8 cellular contexts compared by ENCODE assay signal in genomic region chr12:65740873-65741600, GRCh38.
DNase-seq lines count a peak whose midpoint lies in the region; ATAC-seq and TF ChIP-seq lines count a peak whose summit lies in the region.

No MANE protein-coding gene starts in this region.

- ATAC-seq in GM19452 (IDR thresholded peaks at IDR 0.05; ENCODE audit: unreplicated experiment) (peak; percentile 72), lung (ENCODE audit: insufficient read depth, low FRiP score) (no peak), GM21447 (IDR thresholded peaks at IDR 0.05; ENCODE audit: unreplicated experiment) (no peak)

- CTCF ChIA-PET in A673 (lab: Charles Lee) = no interaction called here

- POLR2A ChIA-PET in A673 (lab: Charles Lee; ENCODE audit: low non-redundant PET) = no interaction called here

- H3K36me3 ChIP-seq in A673 (ENCODE audit: insufficient read depth, low read length, poor library complexity, severe bottlenecking) (no peaks in the 10 kb centered on the region), ectodermal cell (ENCODE audit: control insufficient read depth, insufficient read depth, low read length) (no peaks in the 10 kb centered on the region), lung (ENCODE audit: control insufficient read depth in 2 of 2, insufficient read depth in 2 of 2, low read length in 2 of 2) (no peaks in the 10 kb centered on the region)

- WGBS in ectodermal cell, 2 experiments = 4 to 5% methylated on average over 35 to 39 of the region's 42 CpGs
- WGBS in lung, 2 donors = 5 to 10% methylated on average over 35 to 42 of the region's 42 CpGs

- TF ChIP-seq CTCF in A673 (conservative IDR thresholded peaks at IDR 0.05; ENCODE audit: low read depth, low read length) (no peak), lung (IDR thresholded peaks at IDR 0.05; ENCODE audit: control extremely low read depth, extremely low read depth) (no peak)

- H3K27ac ChIP-seq in A673 (ENCODE audit: low read depth, low read length, poor library complexity, severe bottlenecking) (peak overlapping the region; percentile 67), ectodermal cell (ENCODE audit: insufficient read depth, low read depth, low read length, poor library complexity, severe bottlenecking) (peak overlapping the region; percentile 80), lung (ENCODE audit: low read depth in 1 of 2, low read length in 1 of 2) (no peak overlapping the region)

- TSS peak; percentile 48 for BruUV-seq in A673 (replicated peaks; lab: Mats Ljungman, UMichigan)

- H3K27me3 ChIP-seq in A673 (replicated peaks; ENCODE audit: insufficient read depth, low read depth, low read length, poor library complexity) = no peaks in the 10 kb centered on the region
- H3K27me3 ChIP-seq in ectodermal cell (ENCODE audit: control insufficient read depth, insufficient read depth, low read length, poor library complexity, severe bottlenecking) = peaks cover 31% of the 10 kb centered on the region
- H3K27me3 ChIP-seq in lung (ENCODE audit: control insufficient read depth, insufficient read depth) = no peaks in the 10 kb centered on the region

- H3K4me1 ChIP-seq in A673 (ENCODE audit: insufficient read depth, low read length, poor library complexity, severe bottlenecking) (peaks cover 6% of the 10 kb centered on the region), ectodermal cell (ENCODE audit: control insufficient read depth, insufficient read depth, low read length) (no peaks in the 10 kb centered on the region), lung (ENCODE audit: control insufficient read depth in 2 of 2, insufficient read depth in 2 of 2, low read length in 2 of 2) (peaks cover 0 to 9% of the 10 kb centered on the region in 2 donors)

- H3K9me3 ChIP-seq in A673 (ENCODE audit: low read depth, low read length, poor library complexity, severe bottlenecking) (no peaks in the 10 kb centered on the region), ectodermal cell (ENCODE audit: control insufficient read depth, low read length) (no peaks in the 10 kb centered on the region), lung (ENCODE audit: control insufficient read depth in 2 of 2, insufficient read depth in 1 of 2, low read length in 1 of 2) (peaks cover 0 to 2% of the 10 kb centered on the region in 2 donors)

- H3K4me3 ChIP-seq in A673 (ENCODE audit: low read depth, low read length, poor library complexity, severe bottlenecking) (peak overlapping the region; percentile 79), ectodermal cell (ENCODE audit: insufficient read depth, low read depth, low read length) (peak overlapping the region; percentile 69), lung (no peak overlapping the region)

- intact Hi-C loops in A673 (cut with micrococcal nuclease; ENCODE audit: unreplicated experiment) = no loop called here

- DNase-seq in A673 (ENCODE audit: low spot score) (peak; percentile 94), LHCN-M2 (ENCODE audit: low read depth) (peak; percentile 65), lung (ENCODE audit: low spot score) (peak; percentile 51)
- peak; percentile 52 for DNase-seq in activated CD4-positive, alpha-beta T cell treated with anti-CD3 and anti-CD28 coated beads, Interleukin-2, amount 50 U/mL, for 1 hour
- peak; percentile 57 to 70 for DNase-seq in stimulated activated CD4-positive, alpha-beta T cell treated with anti-CD3 and anti-CD28 coated beads, Interleukin-4, amount 100 ng/mL, for 4 hours

Comparison
In these comparisons a context has a peak if more than half of its experiments do, and no peak if none do; other contexts are left out.
1. H3K27ac ChIP-seq: peak in A673 (single experiment) and ectodermal cell (single experiment); none in lung (0 of 2).
2. Peak in every context shown above with its lines, with median percentiles within 50 percentile points of each other: DNase-seq.